11 cellular contexts compared by ENCODE assay signal in the genomic region with DNA sequence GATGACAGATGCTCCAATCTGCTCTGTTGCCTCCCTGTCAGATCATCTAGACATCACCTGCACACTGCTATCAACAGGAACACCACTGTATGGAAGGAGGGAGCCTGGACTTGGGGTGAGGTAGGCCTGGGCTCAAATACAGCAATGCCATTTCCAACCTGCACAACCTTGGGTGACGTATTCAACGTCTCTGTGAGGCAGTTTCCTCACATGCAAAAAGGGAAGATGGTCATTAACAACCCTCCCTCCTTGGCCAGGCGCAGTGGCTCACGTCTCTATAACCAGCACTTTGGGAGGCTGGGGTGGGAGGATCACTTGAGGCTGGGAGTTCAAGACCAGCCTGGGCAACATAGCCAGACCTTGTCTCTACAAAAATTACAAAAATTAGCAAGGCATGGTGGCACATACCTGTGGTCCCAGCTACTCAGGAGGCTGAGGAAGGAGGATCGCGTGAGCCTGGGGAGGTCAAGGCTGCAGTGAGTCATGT. TPM values are rescaled to one million over a fixed set of nuclear protein-coding genes. Genes with fewer than 3 reads are reported as not detected.
DNase-seq lines count a peak whose midpoint lies in the region; ATAC-seq, FAIRE-seq and TF ChIP-seq lines count a peak whose summit lies in the region.
"Had no signal": no experiment of that assay in that cellular context is flagged by ENCODE, and none has a peak within 500 bp of the region (broad histone marks: within the 10 kb centered on the region; RNA-seq: fewer than 3 reads in every experiment).

No MANE protein-coding gene starts in this region.

- 86% methylated on average over 6 of the region's 6 CpGs for WGBS in suprapubic skin

- TF ChIP-seq EP300 in suprapubic skin (IDR thresholded peaks at IDR 0.05): no peak

- H3K36me3 ChIP-seq in suprapubic skin: peaks cover 32% of the 10 kb centered on the region

- FAIRE-seq in frontal cortex (lab: Jason Lieb, UNC): no peak

- no peak for TF ChIP-seq POLR2A in suprapubic skin (IDR thresholded peaks at IDR 0.05)

- H3K9me3 ChIP-seq in suprapubic skin: no peaks in the 10 kb centered on the region

- H3K4me1 ChIP-seq in suprapubic skin: peaks cover 11% of the 10 kb centered on the region

- no peak for TF ChIP-seq CTCF in suprapubic skin (IDR thresholded peaks at IDR 0.05)

- peak overlapping the region; percentile 62 for H3K27ac ChIP-seq in suprapubic skin

- peak overlapping the region; percentile 96 for H3K27ac Mint-ChIP-seq in activated naive CD4-positive, alpha-beta T cell treated with anti-CD3 and anti-CD28 coated beads for 36 hours
- H3K27ac Mint-ChIP-seq in activated T-helper 1 cell treated with anti-CD3 and anti-CD28 coated beads, Interleukin-12 subunit alpha, Interleukin-12 subunit beta, Interleukin-2, Interleukin-4 antibody, amounts not matched to agents 30 ng/mL and 10 ng/mL and 1 ng/mL, durations not matched to agents 14 hours and 24 hours and 36 hours: peak overlapping the region; percentile 74
- H3K27ac Mint-ChIP-seq in immature natural killer cell: peak overlapping the region; percentile 93 to 100 (median 98)

- DNase-seq in activated naive CD4-positive, alpha-beta T cell treated with anti-CD3 and anti-CD28 coated beads for 36 hours: no peak
- no peak for DNase-seq in activated naive CD4-positive, alpha-beta T cell treated with Interleukin-2 at 50 U/mL for 16 hours
- no peak for DNase-seq in activated T-helper 1 cell treated with anti-CD3 and anti-CD28 coated beads, Interleukin-12 subunit alpha, Interleukin-12 subunit beta, Interleukin-2, Interleukin-4 antibody, amounts not matched to agents 30 ng/mL and 10 ng/mL and 1 ng/mL, durations not matched to agents 14 hours and 24 hours and 36 hours (ENCODE audit: low spot score)
- no peak for DNase-seq in immature natural killer cell
- DNase-seq in suprapubic skin (ENCODE audit: low spot score in 2 of 2): no peak
- no peak for DNase-seq in NCI-H1105 treated with DMSO at 0.1 percent for 48 hours (lab: John Stamatoyannopoulos, UW)
- DNase-seq in frontal cortex (ENCODE audit: low spot score in 2 of 2): no peak
- DNase-seq: NCI-H524 treated with DMSO at 0.1 percent for 48 hours had no signal

- no peak for ATAC-seq in GM21526 (IDR thresholded peaks at IDR 0.05; ENCODE audit: low FRiP score, unreplicated experiment)

- peaks cover 46% of the 10 kb centered on the region for H3K4me1 Mint-ChIP-seq in activated naive CD4-positive, alpha-beta T cell treated with anti-CD3 and anti-CD28 coated beads for 36 hours (ENCODE audit: low read depth)
- peaks cover 32% of the 10 kb centered on the region for H3K4me1 Mint-ChIP-seq in activated T-helper 1 cell treated with anti-CD3 and anti-CD28 coated beads, Interleukin-12 subunit alpha, Interleukin-12 subunit beta, Interleukin-2, Interleukin-4 antibody, amounts not matched to agents 30 ng/mL and 10 ng/mL and 1 ng/mL, durations not matched to agents 14 hours and 24 hours and 36 hours (ENCODE audit: low read depth)
- peaks cover 54 to 58% of the 10 kb centered on the region in 2 donors for H3K4me1 Mint-ChIP-seq in immature natural killer cell

- H3K9me3 Mint-ChIP-seq in activated naive CD4-positive, alpha-beta T cell treated with anti-CD3 and anti-CD28 coated beads for 36 hours: no peaks in the 10 kb centered on the region
- H3K9me3 Mint-ChIP-seq in activated T-helper 1 cell treated with anti-CD3 and anti-CD28 coated beads, Interleukin-12 subunit alpha, Interleukin-12 subunit beta, Interleukin-2, Interleukin-4 antibody, amounts not matched to agents 30 ng/mL and 10 ng/mL and 1 ng/mL, durations not matched to agents 14 hours and 24 hours and 36 hours: no peaks in the 10 kb centered on the region
- no peaks in the 10 kb centered on the region for H3K9me3 Mint-ChIP-seq in immature natural killer cell

- CTCF ChIA-PET in activated naive CD4-positive, alpha-beta T cell treated with anti-CD3 and anti-CD28 coated beads for 36 hours (lab: Charles Lee): no interaction called here

- peak overlapping the region; percentile 25 for H3K4me3 Mint-ChIP-seq in activated naive CD4-positive, alpha-beta T cell treated with anti-CD3 and anti-CD28 coated beads for 36 hours
- peak overlapping the region; percentile 51 for H3K4me3 Mint-ChIP-seq in activated T-helper 1 cell treated with anti-CD3 and anti-CD28 coated beads, Interleukin-12 subunit alpha, Interleukin-12 subunit beta, Interleukin-2, Interleukin-4 antibody, amounts not matched to agents 30 ng/mL and 10 ng/mL and 1 ng/mL, durations not matched to agents 14 hours and 24 hours and 36 hours
- H3K4me3 Mint-ChIP-seq in immature natural killer cell: peak overlapping the region; percentile 57 to 77 (median 67)

- no peaks in the 10 kb centered on the region for H3K27me3 ChIP-seq in suprapubic skin

- no peak overlapping the region for H3K4me3 ChIP-seq in suprapubic skin

- H3K36me3 Mint-ChIP-seq in activated naive CD4-positive, alpha-beta T cell treated with anti-CD3 and anti-CD28 coated beads for 36 hours (ENCODE audit: low read depth): peaks cover 18% of the 10 kb centered on the region
- peaks cover 23% of the 10 kb centered on the region for H3K36me3 Mint-ChIP-seq in activated T-helper 1 cell treated with anti-CD3 and anti-CD28 coated beads, Interleukin-12 subunit alpha, Interleukin-12 subunit beta, Interleukin-2, Interleukin-4 antibody, amounts not matched to agents 30 ng/mL and 10 ng/mL and 1 ng/mL, durations not matched to agents 14 hours and 24 hours and 36 hours (ENCODE audit: low read depth)
- peaks cover 6 to 7% (median 6%) of the 10 kb centered on the region in 3 donors for H3K36me3 Mint-ChIP-seq in immature natural killer cell

- intact Hi-C loops in activated naive CD4-positive, alpha-beta T cell treated with anti-CD3 and anti-CD28 coated beads for 36 hours (cut with micrococcal nuclease): loop anchor here (1.0 to 2.0 kb wide), 5 partner anchors 13 to 57 kb away; a partner anchor contains a TSS
- intact Hi-C loops in activated T-helper 1 cell treated with anti-CD3 and anti-CD28 coated beads, Interleukin-12 subunit alpha, Interleukin-12 subunit beta, Interleukin-2, Interleukin-4 antibody, amounts not matched to agents 30 ng/mL and 10 ng/mL and 1 ng/mL, durations not matched to agents 14 hours and 24 hours and 36 hours (cut with micrococcal nuclease): loop anchor here (1.0 to 2.0 kb wide), 4 partner anchors 13 to 57 kb away; a partner anchor contains a TSS

- H3K27me3 Mint-ChIP-seq in activated naive CD4-positive, alpha-beta T cell treated with anti-CD3 and anti-CD28 coated beads for 36 hours (ENCODE audit: low read depth): no peaks in the 10 kb centered on the region
- H3K27me3 Mint-ChIP-seq in activated T-helper 1 cell treated with anti-CD3 and anti-CD28 coated beads, Interleukin-12 subunit alpha, Interleukin-12 subunit beta, Interleukin-2, Interleukin-4 antibody, amounts not matched to agents 30 ng/mL and 10 ng/mL and 1 ng/mL, durations not matched to agents 14 hours and 24 hours and 36 hours (ENCODE audit: insufficient read depth): no peaks in the 10 kb centered on the region
- H3K27me3 Mint-ChIP-seq in immature natural killer cell (ENCODE audit: low read depth in 3 of 3): peaks cover 4 to 11% (median 7%) of the 10 kb centered on the region in 3 donors

RNA-seq across cellular contexts. Expression of a gene that starts 13.1 kb away (rescaled TPM):
- 10 to 100 TPM; 33.7 to 34.5 TPM for total RNA-seq in activated naive CD4-positive, alpha-beta T cell treated with anti-CD3 and anti-CD28 coated beads for 36 hours
- total RNA-seq in activated T-helper 1 cell treated with anti-CD3 and anti-CD28 coated beads, Interleukin-12 subunit alpha, Interleukin-12 subunit beta, Interleukin-2, Interleukin-4 antibody, amounts not matched to agents 30 ng/mL and 10 ng/mL and 1 ng/mL, durations not matched to agents 14 hours and 24 hours and 36 hours: 27.4 and 28.7 TPM in 2 replicates
- polyA plus RNA-seq in immature natural killer cell: 10 to 100 TPM; 13.3 to 34.3 (median 15.2) TPM
- total RNA-seq in suprapubic skin: 10 to 100 TPM; 18.3 to 35.4 (median 25.2) TPM
- total RNA-seq in frontal cortex: 13.9 TPM

RNA-seq across cellular contexts. Expression of a gene that starts 13.3 kb away (rescaled TPM):
- total RNA-seq in activated naive CD4-positive, alpha-beta T cell treated with anti-CD3 and anti-CD28 coated beads for 36 hours: 1 to 10 TPM; 3.2 to 3.8 TPM
- total RNA-seq in activated T-helper 1 cell treated with anti-CD3 and anti-CD28 coated beads, Interleukin-12 subunit alpha, Interleukin-12 subunit beta, Interleukin-2, Interleukin-4 antibody, amounts not matched to agents 30 ng/mL and 10 ng/mL and 1 ng/mL, durations not matched to agents 14 hours and 24 hours and 36 hours: 4.9 and 5.7 TPM in 2 replicates
- polyA plus RNA-seq in immature natural killer cell: 1 to 10 TPM in 1 of 3 donors, under 1 TPM in 1, not detected in 1; 0.61 to 3.9 TPM
- 10 to 100 TPM in 3 of 4 donors, 1 to 10 TPM in 1; 4.7 to 22.1 (median 10.9) TPM for total RNA-seq in suprapubic skin
- total RNA-seq in frontal cortex: 6.9 TPM

RNA-seq across cellular contexts. Expression of a gene that starts 29.3 kb away (rescaled TPM):
- total RNA-seq in activated naive CD4-positive, alpha-beta T cell treated with anti-CD3 and anti-CD28 coated beads for 36 hours: 1 to 10 TPM; 3.1 to 5.2 TPM
- 1.4 and 2.6 TPM in 2 replicates for total RNA-seq in activated T-helper 1 cell treated with anti-CD3 and anti-CD28 coated beads, Interleukin-12 subunit alpha, Interleukin-12 subunit beta, Interleukin-2, Interleukin-4 antibody, amounts not matched to agents 30 ng/mL and 10 ng/mL and 1 ng/mL, durations not matched to agents 14 hours and 24 hours and 36 hours
- polyA plus RNA-seq in immature natural killer cell: 1 to 10 TPM; 1.1 to 3.5 (median 1.7) TPM
- 1 to 10 TPM in 2 of 4 donors, under 1 TPM in 2; 0.52 to 2.4 (median 0.92) TPM for total RNA-seq in suprapubic skin
- 0.82 TPM for total RNA-seq in frontal cortex
- total RNA-seq: glomerular endothelial cell, myocyte had no signal

RNA-seq across cellular contexts. Expression of a gene that starts 33.7 kb away (rescaled TPM):
- total RNA-seq in activated naive CD4-positive, alpha-beta T cell treated with anti-CD3 and anti-CD28 coated beads for 36 hours: 10 to 100 TPM; 17.2 to 18.7 TPM
- 33.5 and 34.9 TPM in 2 replicates for total RNA-seq in activated T-helper 1 cell treated with anti-CD3 and anti-CD28 coated beads, Interleukin-12 subunit alpha, Interleukin-12 subunit beta, Interleukin-2, Interleukin-4 antibody, amounts not matched to agents 30 ng/mL and 10 ng/mL and 1 ng/mL, durations not matched to agents 14 hours and 24 hours and 36 hours
- 1 to 10 TPM in 1 of 3 donors, under 1 TPM in 1, not detected in 1; 0.38 to 2.6 TPM for polyA plus RNA-seq in immature natural killer cell
- 10 to 100 TPM; 17.2 to 24.7 (median 19.9) TPM for total RNA-seq in suprapubic skin
- total RNA-seq in frontal cortex: 140 TPM

RNA-seq across cellular contexts. Expression of a gene that starts 34.1 kb away (rescaled TPM):
- 10 to 100 TPM; 11.6 to 11.7 TPM for total RNA-seq in activated naive CD4-positive, alpha-beta T cell treated with anti-CD3 and anti-CD28 coated beads for 36 hours
- total RNA-seq in activated T-helper 1 cell treated with anti-CD3 and anti-CD28 coated beads, Interleukin-12 subunit alpha, Interleukin-12 subunit beta, Interleukin-2, Interleukin-4 antibody, amounts not matched to agents 30 ng/mL and 10 ng/mL and 1 ng/mL, durations not matched to agents 14 hours and 24 hours and 36 hours: 17.3 and 18.6 TPM in 2 replicates
- 10 to 100 TPM in 1 of 3 donors, 1 to 10 TPM in 2; 6.7 to 12.8 (median 7.1) TPM for polyA plus RNA-seq in immature natural killer cell
- total RNA-seq in suprapubic skin: 10 to 100 TPM in 3 of 4 donors, 1 to 10 TPM in 1; 9.2 to 20.8 (median 13.7) TPM
- total RNA-seq in frontal cortex: 5.3 TPM
